ENCODE assay signal across 1 cellular context in genomic region chr1:153670257-153670858, GRCh38.
TF ChIP-seq lines count a peak whose summit lies in the region.

No MANE protein-coding gene starts in this region.

TF ChIP-seq in K562, 482 proteins besides CTCF, POLR2A, EP300 and RAD21 (continued from another document):
- no peak for TF ChIP-seq ZNF639 (CRISPR knock-in tag; conservative IDR thresholded peaks at IDR 0.05 in 1 of 2, IDR thresholded peaks at IDR 0.05 in 1 of 2)
- peak; percentile 54 for TF ChIP-seq EGR1 (conservative IDR thresholded peaks at IDR 0.05)
- TF ChIP-seq CBX1 (IDR thresholded peaks at IDR 0.05; ENCODE audit: low read depth) = no peak
- TF ChIP-seq MCM7 (IDR thresholded peaks at IDR 0.05) = no peak
- TF ChIP-seq MAX (CRISPR knock-in tag; IDR thresholded peaks at IDR 0.05) = no peak
- TF ChIP-seq RB1 (IDR thresholded peaks at IDR 0.05; ENCODE audit: low read depth) = 0 out of 2 replicates have a peak, but pooled peaks have one; percentile 8
- no peak; the same call in 1 of the 2 replicates for TF ChIP-seq GTF2E2 (tag; IDR thresholded peaks at IDR 0.05)
- TF ChIP-seq ZNF232 (CRISPR knock-in tag; IDR thresholded peaks at IDR 0.05) = no peak
- no peak for TF ChIP-seq ZNF408 (CRISPR knock-in tag; IDR thresholded peaks at IDR 0.05; ENCODE audit: low read depth)
- TF ChIP-seq SIN3A (IDR thresholded peaks at IDR 0.05; ENCODE audit: borderline replicate concordance in 2 of 2, control insufficient read depth in 1 of 2, low read depth in 2 of 2, low read length in 2 of 2) = 0 out of 4 replicates have a peak, but pooled peaks of 1 of the 2 experiments have one; percentile 24
- TF ChIP-seq SMAD4 (CRISPR knock-in tag; conservative IDR thresholded peaks at IDR 0.05) = 0 out of 2 replicates have a peak, but pooled peaks have one; percentile 16
- no peak for TF ChIP-seq TBP (optimal IDR thresholded peaks at IDR 0.05; ENCODE audit: low read depth, low read length)
- TF ChIP-seq ZBTB8A (IDR thresholded peaks at IDR 0.05; ENCODE audit: partially characterized antibody) = no peak
